In genomic region chr7:129417073-129417472, GRCh38 we compare ENCODE assay signal across 21 cellular contexts.
"Had no signal": no experiment of that assay in that cellular context is flagged by ENCODE, and none has a peak within 500 bp of the region (broad histone marks: within the 10 kb centered on the region; RNA-seq: fewer than 3 reads in every experiment).

No MANE protein-coding gene starts in this region.

- H3K27me3 Mint-ChIP-seq: memory B cell; stimulated activated naive B cell treated with anti-CD40 and anti-IgM and Interleukin-4, amounts not matched to agents 10 μg/mL and 1 μg/mL and 100 μg/mL, for 72 hours; stimulated activated naive CD8-positive, alpha-beta T cell treated with anti-CD3 and anti-CD28 coated beads, Interleukin-15, amount 100 ng/mL, for 72 hours had no signal

- ATAC-seq: left lobe of liver; psoas muscle; right lobe of liver; stimulated activated naive B cell treated with anti-CD40 and anti-IgM and Interleukin-4, amounts not matched to agents 10 μg/mL and 1 μg/mL and 100 μg/mL, for 72 hours; stimulated activated naive CD8-positive, alpha-beta T cell treated with anti-CD3 and anti-CD28 coated beads, Interleukin-15, amount 100 ng/mL, for 72 hours; upper lobe of right lung had no signal

- H2AFZ ChIP-seq: hepatocyte, parathyroid adenoma had no signal

- H3K4me2 ChIP-seq: hepatocyte had no signal

- H3K9ac ChIP-seq: parathyroid adenoma had no signal

- DNase-seq: effector memory CD4-positive, alpha-beta T cell; foreskin fibroblast; head of caudate nucleus; midbrain; psoas muscle; retina; right lobe of liver; stimulated activated CD4-positive, alpha-beta T cell treated with anti-CD3 and anti-CD28 coated beads, Interleukin-4, amount 100 ng/mL, for 24 hours; stimulated activated naive B cell treated with anti-CD40 and anti-IgM and Interleukin-4, amounts not matched to agents 10 μg/mL and 1 μg/mL and 100 μg/mL, for 72 hours; stimulated activated naive CD8-positive, alpha-beta T cell treated with anti-CD3 and anti-CD28 coated beads, Interleukin-15, amount 100 ng/mL, for 72 hours; testis; upper lobe of right lung had no signal

- H3K4me1 Mint-ChIP-seq: memory B cell; nephron; stimulated activated naive B cell treated with anti-CD40 and anti-IgM and Interleukin-4, amounts not matched to agents 10 μg/mL and 1 μg/mL and 100 μg/mL, for 72 hours; stimulated activated naive CD8-positive, alpha-beta T cell treated with anti-CD3 and anti-CD28 coated beads, Interleukin-15, amount 100 ng/mL, for 72 hours had no signal

- H3K4me3 Mint-ChIP-seq: memory B cell; nephron; stimulated activated naive B cell treated with anti-CD40 and anti-IgM and Interleukin-4, amounts not matched to agents 10 μg/mL and 1 μg/mL and 100 μg/mL, for 72 hours; stimulated activated naive CD8-positive, alpha-beta T cell treated with anti-CD3 and anti-CD28 coated beads, Interleukin-15, amount 100 ng/mL, for 72 hours had no signal

- H3K9me3 ChIP-seq: esophagus muscularis mucosa, psoas muscle, right lobe of liver, testis, tibial nerve, upper lobe of right lung, vagina had no signal

- H3K4me1 ChIP-seq: parathyroid adenoma, right lobe of liver, testis, upper lobe of right lung, vagina had no signal

- H3K4me3 ChIP-seq: esophagus muscularis mucosa, hepatocyte, psoas muscle, right lobe of liver, testis, tibial nerve, upper lobe of right lung, vagina had no signal

- H3K27me3 ChIP-seq: esophagus muscularis mucosa, hepatocyte, right lobe of liver, testis, tibial nerve, upper lobe of right lung, vagina had no signal

- H3K36me3 ChIP-seq: right lobe of liver had no signal

- H3K27ac Mint-ChIP-seq: memory B cell; nephron; stimulated activated naive B cell treated with anti-CD40 and anti-IgM and Interleukin-4, amounts not matched to agents 10 μg/mL and 1 μg/mL and 100 μg/mL, for 72 hours; stimulated activated naive CD8-positive, alpha-beta T cell treated with anti-CD3 and anti-CD28 coated beads, Interleukin-15, amount 100 ng/mL, for 72 hours had no signal

- H3K27ac ChIP-seq: epithelial cell of prostate, esophagus muscularis mucosa, hepatocyte, parathyroid adenoma, psoas muscle, right lobe of liver, testis, tibial nerve, upper lobe of right lung, vagina had no signal
